In genomic region chr12:79569679-79570078, GRCh38 we compare ENCODE assay signal across 2 cellular contexts.
A peak's percentile ranks its signal among the peaks of the same experiment; 100 is the strongest.
TF ChIP-seq lines count a peak whose summit lies in the region.

No MANE protein-coding gene starts in this region.

TF ChIP-seq in WTC11, 78 proteins besides CTCF, POLR2A, EP300 and RAD21 (continued from another document):
- TF ChIP-seq PRDM15 (CRISPR knock-in tag; IDR thresholded peaks at IDR 0.05) (no peak), NR3C1 (CRISPR knock-in tag; conservative IDR thresholded peaks at IDR 0.05; ENCODE audit: low read depth) (no peak), AR (CRISPR knock-in tag; IDR thresholded peaks at IDR 0.05) (no peak), ZNF671 (CRISPR knock-in tag; IDR thresholded peaks at IDR 0.05) (no peak), HMGXB4 (CRISPR knock-in tag; IDR thresholded peaks at IDR 0.05) (no peak), ELF4 (CRISPR knock-in tag; IDR thresholded peaks at IDR 0.05; ENCODE audit: low read depth) (no peak), ZNF281 (CRISPR knock-in tag; IDR thresholded peaks at IDR 0.05) (no peak), ZNF232 (CRISPR knock-in tag; IDR thresholded peaks at IDR 0.05) (no peak)

TF ChIP-seq in HepG2, 621 proteins besides CTCF, POLR2A, EP300 and RAD21 (continued from another document):
- TF ChIP-seq ZNF687 (CRISPR knock-in tag; IDR thresholded peaks at IDR 0.05) (peak; percentile 35; the same call in 1 of the 2 replicates), IRF1 (CRISPR knock-in tag; IDR thresholded peaks at IDR 0.05; ENCODE audit: low read depth) (no peak)
